In the genomic region with DNA sequence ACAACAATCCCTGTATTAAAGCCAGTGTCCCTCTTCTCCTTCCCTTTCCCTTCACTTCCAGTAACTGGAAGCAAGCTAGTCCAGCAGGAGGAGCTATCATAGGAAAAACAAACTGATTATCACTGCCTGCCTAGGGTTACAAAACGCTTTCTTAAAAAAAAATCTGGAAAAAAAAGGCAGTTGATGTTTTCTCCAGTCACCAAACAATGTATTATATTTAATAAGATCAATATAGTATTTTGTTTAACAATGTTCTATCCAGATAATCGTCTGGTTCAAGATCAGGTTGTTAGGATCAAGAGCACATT, we compare ENCODE assay signal across 9 cellular contexts.
DNase-seq lines count a peak whose midpoint lies in the region; ATAC-seq and TF ChIP-seq lines count a peak whose summit lies in the region.
"Had no signal": no experiment of that assay in that cellular context is flagged by ENCODE, and none has a peak within 500 bp of the region (broad histone marks: within the 10 kb centered on the region; RNA-seq: fewer than 3 reads in every experiment).

No MANE protein-coding gene starts in this region.

- no peak for TF ChIP-seq EP300 in esophagus muscularis mucosa (IDR thresholded peaks at IDR 0.05)

- BruUV-seq in OCI-LY7 (replicated peaks; lab: Mats Ljungman, UMichigan), result no TSS peak

- CTCF ChIA-PET in OCI-LY7 (lab: Charles Lee; ENCODE audit: unreplicated experiment), result no interaction called here

- H2AFZ ChIP-seq in OCI-LY7 (ENCODE audit: low read length), result no peak overlapping the region

- H3K36me3 ChIP-seq in OCI-LY7 (ENCODE audit: insufficient read depth, low read length), result peaks cover 11% of the 10 kb centered on the region; the same call in 1 of the 2 replicates
- peaks cover 27 to 82% (median 58%) of the 10 kb centered on the region in 4 donors for H3K36me3 ChIP-seq in esophagus muscularis mucosa
- peaks cover 78% of the 10 kb centered on the region for H3K36me3 ChIP-seq in neutrophil

- POLR2A ChIA-PET in OCI-LY7 (lab: Charles Lee), result no interaction called here

- H4K20me1 ChIP-seq in OCI-LY7 (ENCODE audit: insufficient read depth, low read length), result no peaks in the 10 kb centered on the region

- no peaks in the 10 kb centered on the region for H3K79me2 ChIP-seq in OCI-LY7 (ENCODE audit: insufficient read depth, low read depth, low read length)

- no peaks in the 10 kb centered on the region for H3K9me2 ChIP-seq in OCI-LY7 (ENCODE audit: insufficient read depth, low read length)

- no peak overlapping the region for H3K4me3 ChIP-seq in OCI-LY7 (ENCODE audit: low read depth, low read length, poor library complexity, severe bottlenecking)
- no peak overlapping the region for H3K4me3 ChIP-seq in esophagus muscularis mucosa
- H3K4me3 ChIP-seq in neutrophil (ENCODE audit: low read depth in 1 of 2, low read length in 1 of 2), result no peak overlapping the region

- peak; percentile 23 for DNase-seq in CD1c-positive myeloid dendritic cell (ENCODE audit: extremely low spot score)
- DNase-seq in OCI-LY7 (ENCODE audit: low spot score), result no peak
- no peak for DNase-seq in esophagus muscularis mucosa (ENCODE audit: extremely low spot score)
- no peak for DNase-seq in activated CD4-positive, alpha-beta T cell treated with anti-CD3 and anti-CD28 coated beads for 48 hours
- DNase-seq in nucleus accumbens (lab: John Stamatoyannopoulos, UW), result no peak
- DNase-seq in NOMO-1 treated with dmso at 0.1 percent for 144 hours (lab: John Stamatoyannopoulos, UW; ENCODE audit: unreplicated experiment), result no peak
- DNase-seq: activated naive CD8-positive, alpha-beta T cell treated with anti-CD3 and anti-CD28 coated beads, Interleukin-2, amount 10 ng/mL, durations not matched to agents 7 days and 5 days had no signal

- TF ChIP-seq POLR2A in esophagus muscularis mucosa (IDR thresholded peaks at IDR 0.05; ENCODE audit: low read depth), result no peak

- no peak for ATAC-seq in GM18868 (IDR thresholded peaks at IDR 0.05; ENCODE audit: unreplicated experiment)

- TF ChIP-seq CTCF in OCI-LY7 (conservative IDR thresholded peaks at IDR 0.05; ENCODE audit: low read length) (peak; percentile 33; the same call in 1 of the 2 replicates), esophagus muscularis mucosa (IDR thresholded peaks at IDR 0.05) (peak; percentile 36 to 54 (median 44)), neutrophil (IDR thresholded peaks at IDR 0.05) (no peak)

- H3K27me3 ChIP-seq in esophagus muscularis mucosa (no peaks in the 10 kb centered on the region), neutrophil (no peaks in the 10 kb centered on the region)

- H3K4me2 ChIP-seq in OCI-LY7 (ENCODE audit: low read length), result no peak overlapping the region

- H3K4me1 ChIP-seq in OCI-LY7 (ENCODE audit: insufficient read depth, low read length, poor library complexity, severe bottlenecking), result no peaks in the 10 kb centered on the region
- peaks cover 20 to 24% (median 23%) of the 10 kb centered on the region in 4 donors for H3K4me1 ChIP-seq in esophagus muscularis mucosa
- H3K4me1 ChIP-seq in neutrophil (ENCODE audit: control insufficient read depth in 1 of 2, insufficient read depth in 1 of 2, low read depth in 1 of 2, low read length in 1 of 2), result peaks cover 28 to 42% of the 10 kb centered on the region in 2 experiments

- H3K9me3 ChIP-seq in OCI-LY7 (ENCODE audit: low read length) (no peaks in the 10 kb centered on the region), esophagus muscularis mucosa (no peaks in the 10 kb centered on the region), neutrophil (no peaks in the 10 kb centered on the region)

- WGBS in esophagus muscularis mucosa, result 25% methylated on average over 2 of the region's 2 CpGs

- H3K27ac ChIP-seq in OCI-LY7 (ENCODE audit: low read depth, low read length, poor library complexity, severe bottlenecking), result no peak overlapping the region
- H3K27ac ChIP-seq in esophagus muscularis mucosa (replicated peaks in 1 of 4), result peak overlapping the region in 3 of 4 donors; percentile 30 to 47 (median 34)
- H3K27ac ChIP-seq in neutrophil, result peak overlapping the region; percentile 1

- intact Hi-C loops in OCI-LY7 (cut with micrococcal nuclease; ENCODE audit: unreplicated experiment) (no loop called here), esophagus muscularis mucosa (cut with DNase I) (no loop called here)
